Comparison of ENCODE assay signal across 8 cellular contexts in genomic region chr5:1594336-1595106, GRCh38.
DNase-seq lines count a peak whose midpoint lies in the region; ATAC-seq and TF ChIP-seq lines count a peak whose summit lies in the region.

No MANE protein-coding gene starts in this region.

- no peaks in the 10 kb centered on the region for H3K4me1 ChIP-seq in mucosa of stomach (ENCODE audit: control insufficient read depth, insufficient read depth, low read length)

- TF ChIP-seq POLR2A in erythroblast (IDR thresholded peaks at IDR 0.05; ENCODE audit: low read length), result no peak

- ATAC-seq in GM18498 (IDR thresholded peaks at IDR 0.05; ENCODE audit: unreplicated experiment) (peak; percentile 93), HG02759 (IDR thresholded peaks at IDR 0.05; ENCODE audit: unreplicated experiment) (peak; percentile 90)
- peak; percentile 95 for ATAC-seq in activated CD8-positive, alpha-beta memory T cell treated with anti-CD3 and anti-CD28 coated beads, Interleukin-2, amount 10 ng/mL, durations not matched to agents 7 days and 5 days

- peaks cover 16% of the 10 kb centered on the region for H3K4me1 Mint-ChIP-seq in activated CD8-positive, alpha-beta memory T cell treated with anti-CD3 and anti-CD28 coated beads, Interleukin-2, amount 10 ng/mL, durations not matched to agents 7 days and 5 days

- H3K36me3 Mint-ChIP-seq in activated CD8-positive, alpha-beta memory T cell treated with anti-CD3 and anti-CD28 coated beads, Interleukin-2, amount 10 ng/mL, durations not matched to agents 7 days and 5 days, result peaks cover 8% of the 10 kb centered on the region

- no peaks in the 10 kb centered on the region for H3K9me3 Mint-ChIP-seq in activated CD8-positive, alpha-beta memory T cell treated with anti-CD3 and anti-CD28 coated beads, Interleukin-2, amount 10 ng/mL, durations not matched to agents 7 days and 5 days (ENCODE audit: low read depth)

- DNase-seq in NCI-H2171 treated with DMSO at 0.1 percent for 48 hours (lab: John Stamatoyannopoulos, UW) (peak; percentile 94), erythroblast (lab: John Stamatoyannopoulos, UW) (peak; percentile 38 to 59), HCEC 1CT (no peak)
- DNase-seq in activated CD8-positive, alpha-beta memory T cell treated with anti-CD3 and anti-CD28 coated beads, Interleukin-2, amount 10 ng/mL, durations not matched to agents 7 days and 5 days, result peak; percentile 91
- DNase-seq in stimulated activated CD8-positive, alpha-beta memory T cell treated with anti-CD3 and anti-CD28 coated beads, Interleukin-4, amount 100 ng/mL, for 48 hours, result peak; percentile 90

- CTCF ChIA-PET in activated CD8-positive, alpha-beta memory T cell treated with anti-CD3 and anti-CD28 coated beads, Interleukin-2, amount 10 ng/mL, durations not matched to agents 7 days and 5 days (lab: Charles Lee), result interaction anchor here (0.7 to 1.2 kb wide), 6 partner anchors 12 to 214 kb away, joined by 3 to 5 read pairs (median 4); no protein-coding TSS in a partner anchor

- no peaks in the 10 kb centered on the region for H3K27me3 ChIP-seq in mucosa of stomach (ENCODE audit: control insufficient read depth, insufficient read depth, low read length)

- H3K36me3 ChIP-seq in mucosa of stomach (ENCODE audit: control insufficient read depth, insufficient read depth, low read length), result no peaks in the 10 kb centered on the region

- H3K27ac Mint-ChIP-seq in activated CD8-positive, alpha-beta memory T cell treated with anti-CD3 and anti-CD28 coated beads, Interleukin-2, amount 10 ng/mL, durations not matched to agents 7 days and 5 days, result peak overlapping the region; percentile 28

- no peaks in the 10 kb centered on the region for H3K27me3 Mint-ChIP-seq in activated CD8-positive, alpha-beta memory T cell treated with anti-CD3 and anti-CD28 coated beads, Interleukin-2, amount 10 ng/mL, durations not matched to agents 7 days and 5 days

- peak overlapping the region; percentile 50 for H3K9ac ChIP-seq in mucosa of stomach (ENCODE audit: low read length)

- peak overlapping the region; percentile 70 for H3K4me3 Mint-ChIP-seq in activated CD8-positive, alpha-beta memory T cell treated with anti-CD3 and anti-CD28 coated beads, Interleukin-2, amount 10 ng/mL, durations not matched to agents 7 days and 5 days

- H3K9me3 ChIP-seq in mucosa of stomach (ENCODE audit: control insufficient read depth, low read length), result no peaks in the 10 kb centered on the region

- no peak overlapping the region for H3K4me3 ChIP-seq in mucosa of stomach (ENCODE audit: low read length)
